ENCODE assay signal across 1 cellular context in genomic region chr5:112860929-112861637, GRCh38.
TF ChIP-seq lines count a peak whose summit lies in the region.

TSS of gene SRP19 (plus strand) at chr5:112861287. CDS start at chr5:112861377, 90 bp downstream.

TF ChIP-seq in K562, 482 proteins besides CTCF, POLR2A, EP300 and RAD21 (continued from another document and continues in another):
- TF ChIP-seq CLOCK (CRISPR knock-in tag; IDR thresholded peaks at IDR 0.05; ENCODE audit: borderline replicate concordance) (no peak), GTF2B (IDR thresholded peaks at IDR 0.05; ENCODE audit: extremely low read depth, insufficient read length) (peak; percentile 8), MAZ (CRISPR knock-in tag; conservative IDR thresholded peaks at IDR 0.05 in 1 of 2, IDR thresholded peaks at IDR 0.05 in 1 of 2) (peak in 1 of 2 experiments; percentile 71; a peak in 1 of 4 replicates), TRIM24 (IDR thresholded peaks at IDR 0.05) (peak in 1 of 2 experiments; percentile 93; a peak in 2 of 4 replicates), NCOA2 (IDR thresholded peaks at IDR 0.05; ENCODE audit: partially characterized antibody in 2 of 2) (no peak), ETS1 (conservative IDR thresholded peaks at IDR 0.05; ENCODE audit: control insufficient read depth, low read depth, low read length) (0 out of 2 replicates have a peak, but pooled peaks have one; percentile 52), TEAD1 (CRISPR knock-in tag; IDR thresholded peaks at IDR 0.05) (peak in 1 of 2 experiments; percentile 96; a peak in 2 of 4 replicates), WHSC1 (IDR thresholded peaks at IDR 0.05; ENCODE audit: low read length) (no peak), CHD4 (IDR thresholded peaks at IDR 0.05; ENCODE audit: insufficient read depth, insufficient replicate concordance, low read depth, low read length, poor library complexity, severe bottlenecking) (no peak), HNRNPH1 (optimal IDR thresholded peaks at IDR 0.05; ENCODE audit: low read depth, low read length) (no peak), YY1 (IDR thresholded peaks at IDR 0.05; ENCODE audit: borderline replicate concordance in 1 of 3, control insufficient read depth in 1 of 3, extremely low read depth in 1 of 3, insufficient read depth in 3 of 3, insufficient read length in 1 of 3, insufficient replicate concordance in 2 of 3, low read depth in 1 of 3, low read length in 2 of 3) (peak in 2 of 3 experiments; percentile 66 to 71), ZNF589 (CRISPR knock-in tag; IDR thresholded peaks at IDR 0.05; ENCODE audit: low read depth) (peak; percentile 86; the same call in 1 of the 2 replicates), E2F3 (CRISPR knock-in tag; IDR thresholded peaks at IDR 0.05) (peak; percentile 80), ZNF140 (CRISPR knock-in tag; IDR thresholded peaks at IDR 0.05) (no peak), EHMT2 (IDR thresholded peaks at IDR 0.05) (0 out of 2 replicates have a peak, but pooled peaks have one; percentile 37), FIP1L1 (IDR thresholded peaks at IDR 0.05; ENCODE audit: low read depth, low read length, poor library complexity, severe bottlenecking) (no peak), MAX (CRISPR knock-in tag; IDR thresholded peaks at IDR 0.05) (peak; percentile 99), ZNF12 (CRISPR knock-in tag; IDR thresholded peaks at IDR 0.05) (peak; percentile 64), NFATC3 (IDR thresholded peaks at IDR 0.05) (no peak), POLR2AphosphoS2 (IDR thresholded peaks at IDR 0.05; ENCODE audit: low read length) (no peak), ZBTB7A (IDR thresholded peaks at IDR 0.05; ENCODE audit: borderline replicate concordance, control insufficient read depth, low read depth, low read length) (0 out of 2 replicates have a peak, but pooled peaks have one; percentile 17), TOE1 (IDR thresholded peaks at IDR 0.05; ENCODE audit: borderline replicate concordance) (peak; percentile 28; the same call in 1 of the 2 replicates), TOE1 (CRISPR knock-in tag; IDR thresholded peaks at IDR 0.05; ENCODE audit: borderline replicate concordance, low read depth) (no peak), RHOXF2B (CRISPR knock-in tag; conservative IDR thresholded peaks at IDR 0.05) (no peak), CCAR2 (IDR thresholded peaks at IDR 0.05; ENCODE audit: low read depth, low read length) (no peak), TGIF2 (CRISPR knock-in tag; IDR thresholded peaks at IDR 0.05) (no peak), ZNF143 (CRISPR knock-in tag; IDR thresholded peaks at IDR 0.05) (no peak; the same call in 1 of the 2 replicates), ESRRB (CRISPR knock-in tag; IDR thresholded peaks at IDR 0.05; ENCODE audit: borderline replicate concordance) (no peak), ZBTB1 (CRISPR knock-in tag; IDR thresholded peaks at IDR 0.05; ENCODE audit: borderline replicate concordance, low read depth) (peak; percentile 48; the same call in 1 of the 2 replicates), E2F4 (CRISPR knock-in tag; IDR thresholded peaks at IDR 0.05; ENCODE audit: low read depth) (no peak), JUND (IDR thresholded peaks at IDR 0.05; ENCODE audit: borderline replicate concordance, low read depth, low read length) (peak; percentile 70), JUND (tag; IDR thresholded peaks at IDR 0.05; ENCODE audit: borderline replicate concordance, low read depth, low read length) (peak; percentile 69; the same call in 2 of the 3 replicates), TCF7L2 (IDR thresholded peaks at IDR 0.05; ENCODE audit: low read depth, low read length) (no peak), TSHZ1 (CRISPR knock-in tag; IDR thresholded peaks at IDR 0.05) (no peak), TAL1 (IDR thresholded peaks at IDR 0.05) (no peak), GATA2 (CRISPR knock-in tag; IDR thresholded peaks at IDR 0.05) (peak; percentile 58), ZNF444 (CRISPR knock-in tag; IDR thresholded peaks at IDR 0.05) (no peak), ZNF24 (IDR thresholded peaks at IDR 0.05) (no peak), ID3 (CRISPR knock-in tag; IDR thresholded peaks at IDR 0.05) (no peak), ID3 (tag; IDR thresholded peaks at IDR 0.05) (peak; percentile 84; the same call in 1 of the 2 replicates)
- TF ChIP-seq, protein P1, sequence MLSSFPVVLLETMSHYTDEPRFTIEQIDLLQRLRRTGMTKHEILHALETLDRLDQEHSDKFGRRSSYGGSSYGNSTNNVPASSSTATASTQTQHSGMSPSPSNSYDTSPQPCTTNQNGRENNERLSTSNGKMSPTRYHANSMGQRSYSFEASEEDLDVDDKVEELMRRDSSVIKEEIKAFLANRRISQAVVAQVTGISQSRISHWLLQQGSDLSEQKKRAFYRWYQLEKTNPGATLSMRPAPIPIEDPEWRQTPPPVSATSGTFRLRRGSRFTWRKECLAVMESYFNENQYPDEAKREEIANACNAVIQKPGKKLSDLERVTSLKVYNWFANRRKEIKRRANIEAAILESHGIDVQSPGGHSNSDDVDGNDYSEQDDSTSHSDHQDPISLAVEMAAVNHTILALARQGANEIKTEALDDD (IDR thresholded peaks at IDR 0.05), result peak; percentile 61; the same call in 1 of the 2 replicates
- TF ChIP-seq, protein P2, sequence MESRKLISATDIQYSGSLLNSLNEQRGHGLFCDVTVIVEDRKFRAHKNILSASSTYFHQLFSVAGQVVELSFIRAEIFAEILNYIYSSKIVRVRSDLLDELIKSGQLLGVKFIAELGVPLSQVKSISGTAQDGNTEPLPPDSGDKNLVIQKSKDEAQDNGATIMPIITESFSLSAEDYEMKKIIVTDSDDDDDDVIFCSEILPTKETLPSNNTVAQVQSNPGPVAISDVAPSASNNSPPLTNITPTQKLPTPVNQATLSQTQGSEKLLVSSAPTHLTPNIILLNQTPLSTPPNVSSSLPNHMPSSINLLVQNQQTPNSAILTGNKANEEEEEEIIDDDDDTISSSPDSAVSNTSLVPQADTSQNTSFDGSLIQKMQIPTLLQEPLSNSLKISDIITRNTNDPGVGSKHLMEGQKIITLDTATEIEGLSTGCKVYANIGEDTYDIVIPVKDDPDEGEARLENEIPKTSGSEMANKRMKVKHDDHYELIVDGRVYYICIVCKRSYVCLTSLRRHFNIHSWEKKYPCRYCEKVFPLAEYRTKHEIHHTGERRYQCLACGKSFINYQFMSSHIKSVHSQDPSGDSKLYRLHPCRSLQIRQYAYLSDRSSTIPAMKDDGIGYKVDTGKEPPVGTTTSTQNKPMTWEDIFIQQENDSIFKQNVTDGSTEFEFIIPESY (CRISPR knock-in tag; IDR thresholded peaks at IDR 0.05), result peak; percentile 92
- TF ChIP-seq, protein P3, sequence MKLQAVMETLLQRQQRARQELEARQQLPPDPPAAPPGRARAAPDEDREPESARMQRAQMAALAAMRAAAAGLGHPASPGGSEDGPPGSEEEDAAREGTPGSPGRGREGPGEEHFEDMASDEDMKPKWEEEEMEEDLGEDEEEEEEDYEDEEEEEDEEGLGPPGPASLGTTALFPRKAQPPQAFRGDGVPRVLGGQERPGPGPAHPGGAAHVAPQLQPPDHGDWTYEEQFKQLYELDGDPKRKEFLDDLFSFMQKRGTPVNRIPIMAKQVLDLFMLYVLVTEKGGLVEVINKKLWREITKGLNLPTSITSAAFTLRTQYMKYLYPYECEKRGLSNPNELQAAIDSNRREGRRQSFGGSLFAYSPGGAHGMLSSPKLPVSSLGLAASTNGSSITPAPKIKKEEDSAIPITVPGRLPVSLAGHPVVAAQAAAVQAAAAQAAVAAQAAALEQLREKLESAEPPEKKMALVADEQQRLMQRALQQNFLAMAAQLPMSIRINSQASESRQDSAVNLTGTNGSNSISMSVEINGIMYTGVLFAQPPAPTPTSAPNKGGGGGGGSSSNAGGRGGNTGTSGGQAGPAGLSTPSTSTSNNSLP (IDR thresholded peaks at IDR 0.05; ENCODE audit: borderline replicate concordance, low read depth, low read length), result no peak
- TF ChIP-seq, protein P4, sequence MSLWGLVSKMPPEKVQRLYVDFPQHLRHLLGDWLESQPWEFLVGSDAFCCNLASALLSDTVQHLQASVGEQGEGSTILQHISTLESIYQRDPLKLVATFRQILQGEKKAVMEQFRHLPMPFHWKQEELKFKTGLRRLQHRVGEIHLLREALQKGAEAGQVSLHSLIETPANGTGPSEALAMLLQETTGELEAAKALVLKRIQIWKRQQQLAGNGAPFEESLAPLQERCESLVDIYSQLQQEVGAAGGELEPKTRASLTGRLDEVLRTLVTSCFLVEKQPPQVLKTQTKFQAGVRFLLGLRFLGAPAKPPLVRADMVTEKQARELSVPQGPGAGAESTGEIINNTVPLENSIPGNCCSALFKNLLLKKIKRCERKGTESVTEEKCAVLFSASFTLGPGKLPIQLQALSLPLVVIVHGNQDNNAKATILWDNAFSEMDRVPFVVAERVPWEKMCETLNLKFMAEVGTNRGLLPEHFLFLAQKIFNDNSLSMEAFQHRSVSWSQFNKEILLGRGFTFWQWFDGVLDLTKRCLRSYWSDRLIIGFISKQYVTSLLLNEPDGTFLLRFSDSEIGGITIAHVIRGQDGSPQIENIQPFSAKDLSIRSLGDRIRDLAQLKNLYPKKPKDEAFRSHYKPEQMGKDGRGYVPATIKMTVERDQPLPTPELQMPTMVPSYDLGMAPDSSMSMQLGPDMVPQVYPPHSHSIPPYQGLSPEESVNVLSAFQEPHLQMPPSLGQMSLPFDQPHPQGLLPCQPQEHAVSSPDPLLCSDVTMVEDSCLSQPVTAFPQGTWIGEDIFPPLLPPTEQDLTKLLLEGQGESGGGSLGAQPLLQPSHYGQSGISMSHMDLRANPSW (CRISPR knock-in tag; IDR thresholded peaks at IDR 0.05), result peak; percentile 91; the same call in 1 of the 2 replicates
